ENCODE assay signal across 8 cellular contexts in genomic region chr2:70553334-70553583, GRCh38. TPM values are rescaled to one million over a fixed set of nuclear protein-coding genes. Genes with fewer than 3 reads are reported as not detected.
DNase-seq lines count a peak whose midpoint lies in the region; TF ChIP-seq lines count a peak whose summit lies in the region.

No MANE protein-coding gene starts in this region.

- peaks cover 6% of the 10 kb centered on the region; the same call in 1 of the 2 replicates for H3K4me1 ChIP-seq in iPS-20b (ENCODE audit: insufficient read depth, low read length)

- no peaks in the 10 kb centered on the region for H3K36me3 ChIP-seq in iPS-20b (ENCODE audit: insufficient read depth, low read depth, low read length)

- peaks cover 7 to 12% (median 9%) of the 10 kb centered on the region in 3 donors for H3K4me1 Mint-ChIP-seq in IgD-negative memory B cell
- H3K4me1 Mint-ChIP-seq in activated naive CD4-positive, alpha-beta T cell treated with anti-CD3 and anti-CD28 coated beads, Interleukin-2, amount 50 U/mL, for 24 hours: peaks cover 31% of the 10 kb centered on the region

- peaks cover 28% of the 10 kb centered on the region for H3K27me3 Mint-ChIP-seq in IgD-negative memory B cell
- no peaks in the 10 kb centered on the region for H3K27me3 Mint-ChIP-seq in activated naive CD4-positive, alpha-beta T cell treated with anti-CD3 and anti-CD28 coated beads, Interleukin-2, amount 50 U/mL, for 24 hours

- POLR2A ChIA-PET in GM10248 (lab: Yijun Ruan, JAX): no interaction called here

- DNase-seq in NCI-H2029 (lab: John Stamatoyannopoulos, UW) (peak; percentile 10), NCI-H2029 treated with DMSO at 0.1 percent for 48 hours (lab: John Stamatoyannopoulos, UW) (no peak), superior temporal gyrus (ENCODE audit: extremely low spot score) (no peak), GM10248 (ENCODE audit: extremely low spot score) (no peak)
- peak; percentile 16 for DNase-seq in stimulated activated CD8-positive, alpha-beta memory T cell treated with anti-CD3 and anti-CD28 coated beads, Interleukin-4, amount 100 ng/mL, for 24 hours (ENCODE audit: low read depth)

- peaks cover 2% of the 10 kb centered on the region for H3K36me3 Mint-ChIP-seq in IgD-negative memory B cell
- H3K36me3 Mint-ChIP-seq in activated naive CD4-positive, alpha-beta T cell treated with anti-CD3 and anti-CD28 coated beads, Interleukin-2, amount 50 U/mL, for 24 hours: no peaks in the 10 kb centered on the region

- CTCF ChIA-PET in GM10248 (lab: Yijun Ruan, JAX): interaction anchor here (1.2 kb wide), 1 partner anchor 11 kb away, joined by 3 read pairs; no protein-coding TSS in a partner anchor

- no peaks in the 10 kb centered on the region for H3K9me3 ChIP-seq in iPS-20b (ENCODE audit: insufficient read depth, low read depth, low read length)

- H3K27me3 ChIP-seq in iPS-20b (ENCODE audit: insufficient read depth, low read length): peaks cover 58% of the 10 kb centered on the region

- no peak for TF ChIP-seq CTCF in GM10248 (IDR thresholded peaks at IDR 0.05; ENCODE audit: control extremely low read depth, extremely low read depth, low read depth, missing control alignments)

- no peak overlapping the region for H3K27ac ChIP-seq in iPS-20b (ENCODE audit: low read length)

- H3K27ac Mint-ChIP-seq in IgD-negative memory B cell: peak overlapping the region in 2 of 3 donors; percentile 23 to 73
- H3K27ac Mint-ChIP-seq in activated naive CD4-positive, alpha-beta T cell treated with anti-CD3 and anti-CD28 coated beads, Interleukin-2, amount 50 U/mL, for 24 hours: no peak overlapping the region

- H3K9ac ChIP-seq in iPS-20b (ENCODE audit: low read depth, low read length): peak overlapping the region; percentile 64; the same call in 1 of the 2 replicates

- peaks cover 0 to 2% (median 0%) of the 10 kb centered on the region in 3 donors for H3K9me3 Mint-ChIP-seq in IgD-negative memory B cell
- no peaks in the 10 kb centered on the region for H3K9me3 Mint-ChIP-seq in activated naive CD4-positive, alpha-beta T cell treated with anti-CD3 and anti-CD28 coated beads, Interleukin-2, amount 50 U/mL, for 24 hours

- peak overlapping the region; percentile 79 for H3K4me3 ChIP-seq in iPS-20b (ENCODE audit: low read length)

- H3K4me3 Mint-ChIP-seq in IgD-negative memory B cell: peak overlapping the region; percentile 72 to 96 (median 87)
- H3K4me3 Mint-ChIP-seq in activated naive CD4-positive, alpha-beta T cell treated with anti-CD3 and anti-CD28 coated beads, Interleukin-2, amount 50 U/mL, for 24 hours: peak overlapping the region; percentile 91

RNA-seq across cellular contexts. Expression of gene TGFA, which starts 0.4 kb away (rescaled TPM):
- 0.06 TPM for polyA plus RNA-seq in IgD-negative memory B cell

Comparison
In these comparisons a context has a peak if more than half of its experiments do, and no peak if none do; other contexts are left out.
1. DNase-seq: peak in NCI-H2029 (single experiment) and stimulated activated CD8-positive, alpha-beta memory T cell treated with anti-CD3 and anti-CD28 coated beads, Interleukin-4, amount 100 ng/mL, for 24 hours (single experiment); none in NCI-H2029 treated with DMSO at 0.1 percent for 48 hours (single experiment), superior temporal gyrus (single experiment) and GM10248 (single experiment).